ENCODE assay signal across 2 cellular contexts in the genomic region with DNA sequence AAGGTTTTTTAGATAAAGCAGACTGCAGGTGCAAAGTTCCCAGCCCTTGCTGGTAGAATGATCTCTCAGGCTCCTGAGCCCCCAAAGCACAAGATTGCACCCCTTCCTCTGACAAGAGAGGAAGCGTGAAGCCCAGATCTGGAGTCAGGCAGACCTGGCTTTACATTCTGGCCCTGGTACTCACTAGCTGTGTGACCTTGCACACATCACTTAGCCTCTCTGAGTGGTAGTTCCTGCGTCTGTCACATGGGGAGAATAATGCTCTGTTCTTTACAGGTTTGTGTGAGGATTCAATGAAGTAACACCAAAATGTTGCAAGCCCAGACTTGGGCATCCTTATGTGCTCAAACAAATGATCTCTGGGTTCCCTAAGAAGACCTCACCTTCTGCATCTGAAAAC.
TF ChIP-seq lines count a peak whose summit lies in the region.

No MANE protein-coding gene starts in this region.

TF ChIP-seq in SK-N-SH, 30 proteins besides CTCF, POLR2A, EP300 and RAD21 (continued from another document):
- TF ChIP-seq ZBTB33 (IDR thresholded peaks at IDR 0.05; ENCODE audit: borderline replicate concordance, low read depth) (no peak), MXI1 (IDR thresholded peaks at IDR 0.05; ENCODE audit: low read depth, low read length) (no peak), CHD2 (IDR thresholded peaks at IDR 0.05; ENCODE audit: low read length, partially characterized antibody) (no peak), SMC3 (IDR thresholded peaks at IDR 0.05; ENCODE audit: low read depth, low read length) (no peak)

TF ChIP-seq in SK-N-SH treated with all-trans-retinoic acid at 6 μM for 48 hours, 23 proteins besides CTCF, POLR2A, EP300 and RAD21 (continued from another document):
- TF ChIP-seq, protein P1, sequence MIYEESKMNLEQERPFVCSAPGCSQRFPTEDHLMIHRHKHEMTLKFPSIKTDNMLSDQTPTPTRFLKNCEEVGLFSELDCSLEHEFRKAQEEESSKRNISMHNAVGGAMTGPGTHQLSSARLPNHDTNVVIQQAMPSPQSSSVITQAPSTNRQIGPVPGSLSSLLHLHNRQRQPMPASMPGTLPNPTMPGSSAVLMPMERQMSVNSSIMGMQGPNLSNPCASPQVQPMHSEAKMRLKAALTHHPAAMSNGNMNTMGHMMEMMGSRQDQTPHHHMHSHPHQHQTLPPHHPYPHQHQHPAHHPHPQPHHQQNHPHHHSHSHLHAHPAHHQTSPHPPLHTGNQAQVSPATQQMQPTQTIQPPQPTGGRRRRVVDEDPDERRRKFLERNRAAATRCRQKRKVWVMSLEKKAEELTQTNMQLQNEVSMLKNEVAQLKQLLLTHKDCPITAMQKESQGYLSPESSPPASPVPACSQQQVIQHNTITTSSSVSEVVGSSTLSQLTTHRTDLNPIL (CRISPR knock-in tag; IDR thresholded peaks at IDR 0.05; ENCODE audit: low read depth) = no peak
- TF ChIP-seq ZNF8 (CRISPR knock-in tag; IDR thresholded peaks at IDR 0.05) (no peak), ZC3H10 (CRISPR knock-in tag; IDR thresholded peaks at IDR 0.05) (no peak), ISL1 (CRISPR knock-in tag; IDR thresholded peaks at IDR 0.05) (no peak), TOX (CRISPR knock-in tag; IDR thresholded peaks at IDR 0.05; ENCODE audit: borderline replicate concordance) (no peak), ARNTL (CRISPR knock-in tag; IDR thresholded peaks at IDR 0.05; ENCODE audit: borderline replicate concordance, low read depth) (no peak), GLIS3 (CRISPR knock-in tag; IDR thresholded peaks at IDR 0.05) (no peak), SNAI2 (CRISPR knock-in tag; IDR thresholded peaks at IDR 0.05) (no peak), CSDC2 (CRISPR knock-in tag; IDR thresholded peaks at IDR 0.05) (no peak), ZFP30 (CRISPR knock-in tag; IDR thresholded peaks at IDR 0.05) (no peak), OSR1 (CRISPR knock-in tag; IDR thresholded peaks at IDR 0.05) (no peak)
- TF ChIP-seq, protein P2, sequence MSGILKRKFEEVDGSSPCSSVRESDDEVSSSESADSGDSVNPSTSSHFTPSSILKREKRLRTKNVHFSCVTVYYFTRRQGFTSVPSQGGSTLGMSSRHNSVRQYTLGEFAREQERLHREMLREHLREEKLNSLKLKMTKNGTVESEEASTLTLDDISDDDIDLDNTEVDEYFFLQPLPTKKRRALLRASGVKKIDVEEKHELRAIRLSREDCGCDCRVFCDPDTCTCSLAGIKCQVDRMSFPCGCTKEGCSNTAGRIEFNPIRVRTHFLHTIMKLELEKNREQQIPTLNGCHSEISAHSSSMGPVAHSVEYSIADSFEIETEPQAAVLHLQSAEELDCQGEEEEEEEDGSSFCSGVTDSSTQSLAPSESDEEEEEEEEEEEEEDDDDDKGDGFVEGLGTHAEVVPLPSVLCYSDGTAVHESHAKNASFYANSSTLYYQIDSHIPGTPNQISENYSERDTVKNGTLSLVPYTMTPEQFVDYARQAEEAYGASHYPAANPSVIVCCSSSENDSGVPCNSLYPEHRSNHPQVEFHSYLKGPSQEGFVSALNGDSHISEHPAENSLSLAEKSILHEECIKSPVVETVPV (CRISPR knock-in tag; IDR thresholded peaks at IDR 0.05) = no peak
- TF ChIP-seq, protein P3, sequence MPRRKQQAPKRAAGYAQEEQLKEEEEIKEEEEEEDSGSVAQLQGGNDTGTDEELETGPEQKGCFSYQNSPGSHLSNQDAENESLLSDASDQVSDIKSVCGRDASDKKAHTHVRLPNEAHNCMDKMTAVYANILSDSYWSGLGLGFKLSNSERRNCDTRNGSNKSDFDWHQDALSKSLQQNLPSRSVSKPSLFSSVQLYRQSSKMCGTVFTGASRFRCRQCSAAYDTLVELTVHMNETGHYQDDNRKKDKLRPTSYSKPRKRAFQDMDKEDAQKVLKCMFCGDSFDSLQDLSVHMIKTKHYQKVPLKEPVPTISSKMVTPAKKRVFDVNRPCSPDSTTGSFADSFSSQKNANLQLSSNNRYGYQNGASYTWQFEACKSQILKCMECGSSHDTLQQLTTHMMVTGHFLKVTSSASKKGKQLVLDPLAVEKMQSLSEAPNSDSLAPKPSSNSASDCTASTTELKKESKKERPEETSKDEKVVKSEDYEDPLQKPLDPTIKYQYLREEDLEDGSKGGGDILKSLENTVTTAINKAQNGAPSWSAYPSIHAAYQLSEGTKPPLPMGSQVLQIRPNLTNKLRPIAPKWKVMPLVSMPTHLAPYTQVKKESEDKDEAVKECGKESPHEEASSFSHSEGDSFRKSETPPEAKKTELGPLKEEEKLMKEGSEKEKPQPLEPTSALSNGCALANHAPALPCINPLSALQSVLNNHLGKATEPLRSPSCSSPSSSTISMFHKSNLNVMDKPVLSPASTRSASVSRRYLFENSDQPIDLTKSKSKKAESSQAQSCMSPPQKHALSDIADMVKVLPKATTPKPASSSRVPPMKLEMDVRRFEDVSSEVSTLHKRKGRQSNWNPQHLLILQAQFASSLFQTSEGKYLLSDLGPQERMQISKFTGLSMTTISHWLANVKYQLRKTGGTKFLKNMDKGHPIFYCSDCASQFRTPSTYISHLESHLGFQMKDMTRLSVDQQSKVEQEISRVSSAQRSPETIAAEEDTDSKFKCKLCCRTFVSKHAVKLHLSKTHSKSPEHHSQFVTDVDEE (CRISPR knock-in tag; IDR thresholded peaks at IDR 0.05) = no peak
